Comparison of ENCODE assay signal across 10 cellular contexts in the genomic region with DNA sequence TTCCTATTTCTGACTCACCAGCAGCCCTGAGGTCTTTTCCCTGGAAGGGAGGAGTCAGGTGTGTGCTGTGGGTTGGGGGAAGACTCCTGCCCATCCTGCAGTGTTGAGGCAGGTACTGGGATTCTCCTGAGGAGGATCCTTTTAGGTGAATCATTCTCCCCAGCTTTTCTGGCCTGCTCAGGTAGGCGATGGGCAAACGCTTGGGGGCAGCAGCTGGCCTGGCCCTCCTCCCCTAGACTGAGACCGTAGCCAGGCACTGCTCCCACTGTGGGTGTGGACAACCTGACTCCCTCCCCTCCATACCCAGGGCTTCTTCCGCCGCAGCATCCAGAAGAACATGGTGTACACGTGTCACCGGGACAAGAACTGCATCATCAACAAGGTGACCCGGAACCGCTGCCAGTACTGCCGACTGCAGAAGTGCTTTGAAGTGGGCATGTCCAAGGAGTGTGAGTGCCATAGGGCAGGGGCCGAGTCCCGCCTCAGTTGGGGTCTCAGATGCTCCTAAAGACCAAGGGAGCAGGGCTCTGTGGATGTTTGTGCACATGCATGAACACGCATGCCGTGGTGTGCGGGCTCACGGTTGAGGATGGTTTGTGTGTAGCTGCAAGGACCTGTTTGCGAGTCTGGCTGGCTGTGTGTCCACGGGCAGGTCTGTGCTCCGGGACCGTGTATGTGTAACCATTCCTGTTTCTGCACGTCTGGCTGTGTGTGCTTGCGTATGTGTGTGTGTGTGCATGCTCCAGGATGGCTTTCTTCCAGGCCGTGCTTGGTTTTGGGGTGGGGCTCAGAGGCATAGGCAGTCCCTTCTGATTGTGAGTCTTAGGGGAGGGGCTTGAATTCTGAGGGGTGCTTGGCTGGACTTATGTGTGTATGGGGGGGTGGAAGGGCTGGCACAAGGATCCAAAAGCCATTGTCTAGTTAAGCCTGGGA. TPM values are rescaled to one million over a fixed set of nuclear protein-coding genes. Genes with fewer than 3 reads are reported as not detected.
DNase-seq lines count a peak whose midpoint lies in the region; ATAC-seq and TF ChIP-seq lines count a peak whose summit lies in the region.
"Had no signal": no experiment of that assay in that cellular context is flagged by ENCODE, and none has a peak within 500 bp of the region (broad histone marks: within the 10 kb centered on the region; RNA-seq: fewer than 3 reads in every experiment).

No MANE protein-coding gene starts in this region.

- H3K27me3 Mint-ChIP-seq in Caco-2 (ENCODE audit: insufficient read depth, unreplicated experiment) (no peaks in the 10 kb centered on the region), WTC11 (ENCODE audit: low read depth) (peaks cover 30% of the 10 kb centered on the region), glutamatergic neuron (ENCODE audit: unreplicated experiment) (peaks cover 25% of the 10 kb centered on the region)

- H3K4me1 ChIP-seq in Caco-2 (peaks cover 17% of the 10 kb centered on the region), ovary (ENCODE audit: insufficient read depth) (peaks cover 41% of the 10 kb centered on the region), testis (peaks cover 71% of the 10 kb centered on the region)

- no peaks in the 10 kb centered on the region for H3K9me3 Mint-ChIP-seq in Caco-2 (ENCODE audit: unreplicated experiment)
- H3K9me3 Mint-ChIP-seq in WTC11: no peaks in the 10 kb centered on the region
- H3K9me3 Mint-ChIP-seq in glutamatergic neuron (ENCODE audit: unreplicated experiment): peaks cover 19% of the 10 kb centered on the region

- TF ChIP-seq CTCF in Caco-2 (IDR thresholded peaks at IDR 0.05; ENCODE audit: insufficient read depth in 1 of 2, low read depth in 1 of 2, low read length in 1 of 2, severe bottlenecking in 1 of 2, unreplicated experiment in 1 of 2): no peak
- TF ChIP-seq CTCF in WTC11 (IDR thresholded peaks at IDR 0.05): no peak
- TF ChIP-seq CTCF in glutamatergic neuron (IDR thresholded peaks at IDR 0.05; ENCODE audit: partially characterized antibody, unreplicated experiment): no peak
- no peak for TF ChIP-seq CTCF in ovary (IDR thresholded peaks at IDR 0.05)
- no peak for TF ChIP-seq CTCF in testis (IDR thresholded peaks at IDR 0.05)

- H3K27ac ChIP-seq in ovary: peak overlapping the region in 1 of 2 donors; percentile 84
- H3K27ac ChIP-seq in testis: peak overlapping the region in 1 of 2 donors; percentile 97

- no peaks in the 10 kb centered on the region for H3K27me3 ChIP-seq in Caco-2 (replicated peaks; ENCODE audit: control insufficient read depth, insufficient read depth, low read length)
- no peaks in the 10 kb centered on the region for H3K27me3 ChIP-seq in ovary
- H3K27me3 ChIP-seq in testis: no peaks in the 10 kb centered on the region
- H3K27me3 ChIP-seq: uterus had no signal

- POLR2A ChIA-PET in Caco-2 (lab: Charles Lee): no interaction called here
- POLR2A ChIA-PET in WTC11 (lab: Charles Lee): no interaction called here

- H3K36me3 Mint-ChIP-seq in Caco-2 (ENCODE audit: insufficient read depth, unreplicated experiment): peaks cover 45% of the 10 kb centered on the region
- H3K36me3 Mint-ChIP-seq in WTC11: peaks cover 16% of the 10 kb centered on the region
- H3K36me3 Mint-ChIP-seq in glutamatergic neuron (ENCODE audit: unreplicated experiment): peaks cover 3% of the 10 kb centered on the region

- no peaks in the 10 kb centered on the region for H3K9me3 ChIP-seq in Caco-2
- no peaks in the 10 kb centered on the region for H3K9me3 ChIP-seq in ovary
- no peaks in the 10 kb centered on the region for H3K9me3 ChIP-seq in testis
- H3K9me3 ChIP-seq: uterus had no signal

- DNase-seq in Caco-2: no peak
- DNase-seq in WTC11 (ENCODE audit: low spot score): no peak
- DNase-seq in glutamatergic neuron: peak; percentile 31
- peak in 3 of 5 donors; percentile 30 to 49 (median 40) for DNase-seq in ovary
- DNase-seq in testis: no peak
- no peak for DNase-seq in midbrain (lab: John Stamatoyannopoulos, UW)

- TF ChIP-seq EP300 in ovary (IDR thresholded peaks at IDR 0.05): no peak

- no peak for ATAC-seq in WTC11
- no peak for ATAC-seq in HG02981 (IDR thresholded peaks at IDR 0.05; ENCODE audit: unreplicated experiment)
- ATAC-seq in GM21526 (IDR thresholded peaks at IDR 0.05; ENCODE audit: low FRiP score, unreplicated experiment): no peak

- H3K4me1 Mint-ChIP-seq in Caco-2 (ENCODE audit: low read depth, unreplicated experiment) (peaks cover 24% of the 10 kb centered on the region), WTC11 (peaks cover 79% of the 10 kb centered on the region), glutamatergic neuron (ENCODE audit: low read depth, unreplicated experiment) (peaks cover 40% of the 10 kb centered on the region)

- CTCF ChIA-PET in Caco-2 (lab: Charles Lee) (no interaction called here), WTC11 (lab: Charles Lee) (interaction anchor here (2.0 to 2.2 kb wide), 2 partner anchors 8 to 211 kb away, joined by 6 to 8 read pairs; no protein-coding TSS in a partner anchor)

- 53 to 57% (median 53%) methylated on average over 23 of the region's 23 CpGs for WGBS in ovary, 3 donors
- whole genome bisulfite sequencing in testis, 2 donors: 46 to 72% methylated on average over 14 to 23 of the region's 23 CpGs

- H3K4me3 ChIP-seq in Caco-2 (ENCODE audit: low read depth, low read length) (no peak overlapping the region), ovary (no peak overlapping the region), testis (no peak overlapping the region)
- H3K4me3 ChIP-seq: smooth muscle cell, uterus had no signal

- H3K27ac Mint-ChIP-seq in Caco-2 (ENCODE audit: unreplicated experiment): peak overlapping the region; percentile 3
- H3K27ac Mint-ChIP-seq in WTC11: no peak overlapping the region
- peak overlapping the region; percentile 96 for H3K27ac Mint-ChIP-seq in glutamatergic neuron (ENCODE audit: unreplicated experiment)

- H3K36me3 ChIP-seq in Caco-2 (ENCODE audit: control insufficient read depth, insufficient read depth, low read length) (peaks cover 5% of the 10 kb centered on the region), ovary (no peaks in the 10 kb centered on the region), testis (ENCODE audit: low read depth, missing control alignments) (no peaks in the 10 kb centered on the region)
- H3K36me3 ChIP-seq: uterus had no signal

- TF ChIP-seq POLR2A in ovary (IDR thresholded peaks at IDR 0.05): no peak
- TF ChIP-seq POLR2A in testis (IDR thresholded peaks at IDR 0.05): no peak

- no TSS peak for BruUV-seq in Caco-2 (replicated peaks; lab: Mats Ljungman, UMichigan)

- intact Hi-C loops in Caco-2 (cut with micrococcal nuclease; ENCODE audit: unreplicated experiment) (loop anchor here (10.0 kb wide), 1 partner anchor 145 kb away; no protein-coding TSS in a partner anchor), ovary (cut with DNase I) (loop anchor here (5.0 to 10.0 kb wide), 5 partner anchors 32 to 205 kb away; no protein-coding TSS in a partner anchor), testis (cut with DNase I; ENCODE audit: low total_unique reads) (loop anchor here (5.0 kb wide), 1 partner anchor 47 kb away; no protein-coding TSS in a partner anchor)

- H3K4me3 Mint-ChIP-seq in Caco-2 (ENCODE audit: unreplicated experiment) (no peak overlapping the region), WTC11 (peak overlapping the region; percentile 28; the same call in 1 of the 2 replicates), glutamatergic neuron (ENCODE audit: unreplicated experiment) (peak overlapping the region; percentile 72)

TF ChIP-seq in WTC11, 78 proteins besides CTCF, POLR2A, EP300 and RAD21:
- no peak for TF ChIP-seq ZNF138 (CRISPR knock-in tag; conservative IDR thresholded peaks at IDR 0.05)

RNA-seq across cellular contexts. Expression of a gene that starts 14.8 kb away (rescaled TPM):
- total RNA-seq in Caco-2 (2022): not detected in 2 replicates
- 1.4 to 2.3 TPM (median 2.0 TPM) in 3 replicates for total RNA-seq in WTC11 (2021)
- total RNA-seq in glutamatergic neuron (ENCODE audit: unreplicated experiment): not detected
- 1 to 10 TPM in 2 of 7 donors, under 1 TPM in 3, not detected in 2; 0.66 to 1.8 (median 0.92) TPM for total RNA-seq in ovary
- polyA plus RNA-seq in ovary: under 1 TPM in 1 of 2 donors, not detected in 1; 0.24 TPM
- total RNA-seq in testis: 1 to 10 TPM; 2.1 to 2.6 TPM
- polyA plus RNA-seq in testis (ENCODE audit: insufficient read depth, low read depth, low replicate concordance): not detected
- total RNA-seq: smooth muscle cell had no signal

RNA-seq across cellular contexts. Expression of a gene that starts 40.8 kb away (rescaled TPM):
- total RNA-seq in Caco-2 (2022) (26.6 and 27.6 TPM in 2 replicates), WTC11 (2021) (14.3 to 20.7 TPM (median 15.8 TPM) in 3 replicates), glutamatergic neuron (ENCODE audit: unreplicated experiment) (26.2 TPM), ovary (100 to 1,000 TPM in 1 of 7 donors, 10 to 100 TPM in 6; 19.8 to 100 (median 62.2) TPM), testis (10 to 100 TPM; 65.5 to 66.0 TPM)
- polyA plus RNA-seq in ovary (10 to 100 TPM; 21.8 to 39.9 TPM), testis (ENCODE audit: insufficient read depth, low read depth, low replicate concordance) (49.8 TPM)

Comparison
In these comparisons a context has a peak if more than half of its experiments do, and no peak if none do; other contexts are left out.
1. DNase-seq: peak in glutamatergic neuron (single experiment) and ovary (3 of 5); none in Caco-2 (0 of 2), WTC11 (single experiment), testis (single experiment) and midbrain (single experiment).